8 cellular contexts compared by ENCODE assay signal in the genomic region with DNA sequence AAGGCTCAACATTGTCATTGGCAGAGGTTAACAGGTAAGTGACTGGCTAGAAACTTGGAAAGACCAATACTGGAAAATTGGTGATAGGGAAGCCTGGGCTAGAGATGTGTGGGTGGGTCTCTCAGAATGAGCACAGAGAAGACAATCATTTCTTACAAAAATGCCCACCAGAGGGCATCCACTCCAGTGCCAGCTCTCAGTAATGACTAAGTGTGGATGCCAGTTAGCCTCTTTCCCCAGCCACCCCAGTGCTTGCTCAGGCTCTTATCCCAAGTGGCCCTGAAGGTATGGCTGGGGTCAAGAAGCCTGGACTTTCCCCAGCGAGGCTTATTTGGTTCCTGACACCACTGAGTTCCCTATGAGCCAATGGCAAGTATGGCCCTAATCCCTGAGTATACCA.
DNase-seq lines count a peak whose midpoint lies in the region; ATAC-seq and TF ChIP-seq lines count a peak whose summit lies in the region.

No MANE protein-coding gene starts in this region.

- no peak overlapping the region for H3K4me2 ChIP-seq in GM23338

- no peaks in the 10 kb centered on the region for H4K20me1 ChIP-seq in GM23338 (replicated peaks; ENCODE audit: insufficient read depth)

- intact Hi-C loops in spleen (cut with DNase I; ENCODE audit: low total_unique reads), result loop anchor here (10.0 kb wide), 1 partner anchor 437 kb away; no protein-coding TSS in a partner anchor

- H3K27me3 ChIP-seq in GM23338 (ENCODE audit: insufficient read depth) (no peaks in the 10 kb centered on the region), spleen (replicated peaks in 1 of 7) (peaks cover 0 to 8% (median 0%) of the 10 kb centered on the region in 7 donors)

- DNase-seq in NCI-H2196 (lab: John Stamatoyannopoulos, UW; ENCODE audit: unreplicated experiment), result peak; percentile 2
- no peak for DNase-seq in NCI-H2196 treated with DMSO at 0.1 percent for 48 hours (lab: John Stamatoyannopoulos, UW; ENCODE audit: unreplicated experiment)
- DNase-seq in GM23338 (ENCODE audit: low spot score), result peak; percentile 37
- DNase-seq in T-helper 17 cell, result no peak
- DNase-seq in left lobe of liver (ENCODE audit: low spot score), result no peak
- DNase-seq in DMS79 treated with DMSO at 0.1 percent for 48 hours (lab: John Stamatoyannopoulos, UW), result no peak
- DNase-seq in spleen, result no peak

- H3K27ac Mint-ChIP-seq in GM23338 (no peak overlapping the region), T-helper 17 cell (peak overlapping the region; percentile 14)

- no peaks in the 10 kb centered on the region for H3K9me3 ChIP-seq in T-helper 17 cell (ENCODE audit: control insufficient read depth, low read length, poor library complexity, severe bottlenecking)
- no peaks in the 10 kb centered on the region for H3K9me3 ChIP-seq in spleen

- H3F3A ChIP-seq in GM23338 (replicated peaks; ENCODE audit: low read depth), result no peaks in the 10 kb centered on the region

- no peaks in the 10 kb centered on the region for H3K79me2 ChIP-seq in GM23338 (replicated peaks; ENCODE audit: insufficient read depth)

- H3K27ac ChIP-seq in GM23338 (ENCODE audit: low read depth) (no peak overlapping the region), spleen (no peak overlapping the region)

- 0 to 77% (median 57%) methylated on average over 1 of the region's 1 CpG for WGBS in spleen, 5 donors

- H2AFZ ChIP-seq in GM23338, result no peak overlapping the region

- H3K9me3 Mint-ChIP-seq in GM23338, result no peaks in the 10 kb centered on the region

- H3K27me3 Mint-ChIP-seq in GM23338 (ENCODE audit: insufficient read depth, low read depth, poor library complexity) (no peaks in the 10 kb centered on the region), T-helper 17 cell (peaks cover 39% of the 10 kb centered on the region)

- peaks cover 5% of the 10 kb centered on the region for H3K9me2 ChIP-seq in GM23338 (ENCODE audit: insufficient read depth)

- no peak overlapping the region for H3K4me3 Mint-ChIP-seq in GM23338
- H3K4me3 Mint-ChIP-seq in T-helper 17 cell, result no peak overlapping the region

- ATAC-seq in GM23338 (peak; percentile 69), T-helper 17 cell (no peak), left lobe of liver (peak; percentile 69), HG02970 (IDR thresholded peaks at IDR 0.05; ENCODE audit: low FRiP score, unreplicated experiment) (no peak)

- no peaks in the 10 kb centered on the region for H3K36me3 Mint-ChIP-seq in GM23338 (ENCODE audit: low read depth)
- H3K36me3 Mint-ChIP-seq in T-helper 17 cell (ENCODE audit: low read depth), result no peaks in the 10 kb centered on the region

- H3K36me3 ChIP-seq in GM23338 (ENCODE audit: insufficient read depth), result no peaks in the 10 kb centered on the region
- H3K36me3 ChIP-seq in spleen, result no peaks in the 10 kb centered on the region

- H3K4me1 Mint-ChIP-seq in GM23338, result no peaks in the 10 kb centered on the region
- no peaks in the 10 kb centered on the region for H3K4me1 Mint-ChIP-seq in T-helper 17 cell

- H3K4me1 ChIP-seq in GM23338 (ENCODE audit: insufficient read depth) (no peaks in the 10 kb centered on the region), spleen (no peaks in the 10 kb centered on the region)

- no peak for TF ChIP-seq POLR2A in spleen (IDR thresholded peaks at IDR 0.05)

- TF ChIP-seq CTCF in GM23338 (conservative IDR thresholded peaks at IDR 0.05; ENCODE audit: low read depth in 2 of 2), result peak; percentile 28 to 49
- TF ChIP-seq CTCF in spleen (IDR thresholded peaks at IDR 0.05 in 8 of 11, conservative IDR thresholded peaks at IDR 0.05 in 3 of 11), result peak in 2 of 11 experiments; percentile 20 to 32

- no peak overlapping the region for H3K4me3 ChIP-seq in GM23338
- no peak overlapping the region for H3K4me3 ChIP-seq in spleen

TF ChIP-seq in GM23338, 12 proteins besides CTCF, POLR2A, EP300 and RAD21:
- TF ChIP-seq CREB1 (CRISPR knock-in tag; IDR thresholded peaks at IDR 0.05; ENCODE audit: low read depth) (no peak), NANOG (IDR thresholded peaks at IDR 0.05; ENCODE audit: borderline replicate concordance) (no peak), ZNF114 (CRISPR knock-in tag; IDR thresholded peaks at IDR 0.05) (no peak)

Comparison
In these comparisons a context has a peak if more than half of its experiments do, and no peak if none do; other contexts are left out.
1. DNase-seq: peak in NCI-H2196 (single experiment) and GM23338 (single experiment); none in NCI-H2196 treated with DMSO at 0.1 percent for 48 hours (single experiment), T-helper 17 cell (0 of 3), left lobe of liver (single experiment), DMS79 treated with DMSO at 0.1 percent for 48 hours (single experiment) and spleen (single experiment).
2. ATAC-seq: peak in GM23338 (single experiment) and left lobe of liver (single experiment); none in T-helper 17 cell (single experiment) and HG02970 (single experiment).